In the genomic region with DNA sequence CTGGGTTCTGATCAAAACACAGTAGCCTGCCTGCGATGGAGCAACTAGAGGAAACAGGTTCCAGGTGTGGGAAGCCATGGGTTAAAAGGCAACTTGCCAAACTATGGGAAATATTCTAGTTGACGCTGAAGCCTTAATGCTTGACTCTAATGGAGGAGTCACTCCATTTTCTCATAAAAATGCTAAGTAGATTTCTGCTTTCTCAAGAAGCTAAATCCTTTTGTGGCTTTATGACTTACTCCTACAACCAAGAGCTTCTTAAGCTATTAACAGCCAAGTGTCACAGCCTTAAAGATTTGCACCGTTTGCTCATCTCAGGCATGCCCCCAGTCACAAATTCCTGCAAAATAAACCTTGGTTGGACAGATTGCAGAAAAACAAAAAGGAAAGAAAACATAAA, we compare ENCODE assay signal across 16 cellular contexts. TPM values are rescaled to one million over a fixed set of nuclear protein-coding genes. Genes with fewer than 3 reads are reported as not detected.
DNase-seq lines count a peak whose midpoint lies in the region; ATAC-seq and TF ChIP-seq lines count a peak whose summit lies in the region.
"Had no signal": no experiment of that assay in that cellular context is flagged by ENCODE, and none has a peak within 500 bp of the region (broad histone marks: within the 10 kb centered on the region; RNA-seq: fewer than 3 reads in every experiment).

No MANE protein-coding gene starts in this region.

- H3K4me3 ChIP-seq in esophagus muscularis mucosa: no peak overlapping the region
- H3K4me3 ChIP-seq: hepatocyte had no signal

- TF ChIP-seq EP300 in esophagus muscularis mucosa (IDR thresholded peaks at IDR 0.05): no peak

- ATAC-seq in activated CD8-positive, alpha-beta T cell treated with anti-CD3 and anti-CD28 coated beads, Interleukin-2, amount 10 ng/mL, durations not matched to agents 7 days and 5 days: no peak
- no peak for ATAC-seq in natural killer cell

- no peak overlapping the region for H3K27ac ChIP-seq in esophagus muscularis mucosa (replicated peaks in 1 of 4)
- H3K27ac ChIP-seq: hepatocyte, WERI-Rb-1 had no signal

- WGBS in esophagus muscularis mucosa: 91% methylated on average over 3 of the region's 3 CpGs

- peaks cover 32% of the 10 kb centered on the region for H3K36me3 Mint-ChIP-seq in activated CD4-positive, alpha-beta T cell treated with anti-CD3 and anti-CD28 coated beads, Interleukin-2, amount 10 ng/mL, durations not matched to agents 24 days and 14 days (ENCODE audit: low read depth)
- H3K36me3 Mint-ChIP-seq in activated CD8-positive, alpha-beta T cell treated with anti-CD3 and anti-CD28 coated beads, Interleukin-2, amount 10 ng/mL, durations not matched to agents 7 days and 5 days (ENCODE audit: low read depth): peaks cover 53% of the 10 kb centered on the region
- no peaks in the 10 kb centered on the region for H3K36me3 Mint-ChIP-seq in natural killer cell

- H3K27me3 Mint-ChIP-seq in activated CD4-positive, alpha-beta T cell treated with anti-CD3 and anti-CD28 coated beads, Interleukin-2, amount 10 ng/mL, durations not matched to agents 24 days and 14 days: no peaks in the 10 kb centered on the region
- H3K27me3 Mint-ChIP-seq in activated CD8-positive, alpha-beta T cell treated with anti-CD3 and anti-CD28 coated beads, Interleukin-2, amount 10 ng/mL, durations not matched to agents 7 days and 5 days (ENCODE audit: low read depth): no peaks in the 10 kb centered on the region
- H3K27me3 Mint-ChIP-seq in natural killer cell (ENCODE audit: low read depth in 2 of 2): no peaks in the 10 kb centered on the region

- H3K9me3 Mint-ChIP-seq in activated CD4-positive, alpha-beta T cell treated with anti-CD3 and anti-CD28 coated beads, Interleukin-2, amount 10 ng/mL, durations not matched to agents 24 days and 14 days: peaks cover 4% of the 10 kb centered on the region
- H3K9me3 Mint-ChIP-seq in activated CD8-positive, alpha-beta T cell treated with anti-CD3 and anti-CD28 coated beads, Interleukin-2, amount 10 ng/mL, durations not matched to agents 7 days and 5 days (ENCODE audit: insufficient read depth): peaks cover 6% of the 10 kb centered on the region
- H3K9me3 Mint-ChIP-seq in natural killer cell: no peaks in the 10 kb centered on the region

- H3K4me1 ChIP-seq in esophagus muscularis mucosa: peaks cover 5 to 44% (median 37%) of the 10 kb centered on the region in 4 donors

- no peaks in the 10 kb centered on the region for H3K36me3 ChIP-seq in esophagus muscularis mucosa
- H3K36me3 ChIP-seq: WERI-Rb-1 had no signal

- H3K9me3 ChIP-seq in esophagus muscularis mucosa: no peaks in the 10 kb centered on the region

- no peak for TF ChIP-seq POLR2A in esophagus muscularis mucosa (IDR thresholded peaks at IDR 0.05; ENCODE audit: low read depth)

- no peak for TF ChIP-seq CTCF in natural killer cell (IDR thresholded peaks at IDR 0.05)
- TF ChIP-seq CTCF in esophagus muscularis mucosa (IDR thresholded peaks at IDR 0.05): no peak

- peak overlapping the region; percentile 24 for H3K4me3 Mint-ChIP-seq in activated CD4-positive, alpha-beta T cell treated with anti-CD3 and anti-CD28 coated beads, Interleukin-2, amount 10 ng/mL, durations not matched to agents 24 days and 14 days
- no peak overlapping the region for H3K4me3 Mint-ChIP-seq in activated CD8-positive, alpha-beta T cell treated with anti-CD3 and anti-CD28 coated beads, Interleukin-2, amount 10 ng/mL, durations not matched to agents 7 days and 5 days
- peak overlapping the region; percentile 45 for H3K4me3 Mint-ChIP-seq in natural killer cell
- H3K4me3 Mint-ChIP-seq: endodermal cell had no signal

- CTCF ChIA-PET in activated CD8-positive, alpha-beta T cell treated with anti-CD3 and anti-CD28 coated beads, Interleukin-2, amount 10 ng/mL, durations not matched to agents 7 days and 5 days (lab: Charles Lee): interaction anchor here (0.8 to 1.8 kb wide), 7 partner anchors 8 to 94 kb away, joined by 3 to 7 read pairs (median 3); no protein-coding TSS in a partner anchor

- no peaks in the 10 kb centered on the region for H3K27me3 ChIP-seq in esophagus muscularis mucosa
- H3K27me3 ChIP-seq: hepatocyte had no signal

- peak overlapping the region; percentile 77 for H3K27ac Mint-ChIP-seq in activated CD4-positive, alpha-beta T cell treated with anti-CD3 and anti-CD28 coated beads, Interleukin-2, amount 10 ng/mL, durations not matched to agents 24 days and 14 days
- peak overlapping the region; percentile 22 for H3K27ac Mint-ChIP-seq in activated CD8-positive, alpha-beta T cell treated with anti-CD3 and anti-CD28 coated beads, Interleukin-2, amount 10 ng/mL, durations not matched to agents 7 days and 5 days
- peak overlapping the region; percentile 92 to 94 for H3K27ac Mint-ChIP-seq in natural killer cell
- H3K27ac Mint-ChIP-seq: endodermal cell had no signal

- DNase-seq in activated CD4-positive, alpha-beta T cell treated with anti-CD3 and anti-CD28 coated beads, Interleukin-2, amount 10 ng/mL, durations not matched to agents 24 days and 14 days: no peak
- DNase-seq in activated CD4-positive, alpha-beta T cell treated with anti-CD3 and anti-CD28 coated beads for 1 hour: no peak
- peak; percentile 15 for DNase-seq in EH (ENCODE audit: low read depth)
- DNase-seq in activated CD8-positive, alpha-beta T cell treated with anti-CD3 and anti-CD28 coated beads, Interleukin-2, amount 10 ng/mL, durations not matched to agents 7 days and 5 days: no peak
- no peak for DNase-seq in natural killer cell
- no peak for DNase-seq in NCI-H2196 (lab: John Stamatoyannopoulos, UW; ENCODE audit: unreplicated experiment)
- DNase-seq in CD1c-positive myeloid dendritic cell (ENCODE audit: extremely low spot score): no peak
- no peak for DNase-seq in esophagus muscularis mucosa (ENCODE audit: extremely low spot score)
- DNase-seq: ACHN; amniotic stem cell; central memory CD4-positive, alpha-beta T cell; endodermal cell; kidney; NK-92 treated with Interleukin-12 subunit alpha and Interleukin-12 subunit beta, amount 100 ng/mL, for 24 hours; WERI-Rb-1 had no signal

- peaks cover 69% of the 10 kb centered on the region for H3K4me1 Mint-ChIP-seq in activated CD4-positive, alpha-beta T cell treated with anti-CD3 and anti-CD28 coated beads, Interleukin-2, amount 10 ng/mL, durations not matched to agents 24 days and 14 days
- peaks cover 83% of the 10 kb centered on the region for H3K4me1 Mint-ChIP-seq in activated CD8-positive, alpha-beta T cell treated with anti-CD3 and anti-CD28 coated beads, Interleukin-2, amount 10 ng/mL, durations not matched to agents 7 days and 5 days (ENCODE audit: low read depth)
- peaks cover 88 to 89% of the 10 kb centered on the region in 2 donors for H3K4me1 Mint-ChIP-seq in natural killer cell

- intact Hi-C loops in activated CD4-positive, alpha-beta T cell treated with anti-CD3 and anti-CD28 coated beads, Interleukin-2, amount 10 ng/mL, durations not matched to agents 24 days and 14 days (cut with micrococcal nuclease): no loop called here
- intact Hi-C loops in natural killer cell (cut with micrococcal nuclease): no loop called here
- intact Hi-C loops in esophagus muscularis mucosa (cut with DNase I): no loop called here

- POLR2A ChIA-PET in activated CD8-positive, alpha-beta T cell treated with anti-CD3 and anti-CD28 coated beads, Interleukin-2, amount 10 ng/mL, durations not matched to agents 7 days and 5 days (lab: Charles Lee): interaction anchor here (0.6 to 4.8 kb wide), 6 partner anchors 9 to 86 kb away, joined by 3 to 40 read pairs (median 4); a partner anchor contains a TSS

RNA-seq across cellular contexts. Expression of a gene that starts 25.2 kb away (rescaled TPM):
- total RNA-seq in activated CD4-positive, alpha-beta T cell treated with anti-CD3 and anti-CD28 coated beads, Interleukin-2, amount 10 ng/mL, durations not matched to agents 24 days and 14 days: 130 and 147 TPM in 2 replicates
- total RNA-seq in activated CD8-positive, alpha-beta T cell treated with anti-CD3 and anti-CD28 coated beads, Interleukin-2, amount 10 ng/mL, durations not matched to agents 7 days and 5 days: 100 to 1,000 TPM; 188 to 224 TPM
- 100 to 1,000 TPM; 252 to 376 (median 311) TPM for total RNA-seq in natural killer cell
- 10 to 100 TPM; 41.4 to 76.6 (median 48.1) TPM for total RNA-seq in esophagus muscularis mucosa

Comparison
In these comparisons a context has a peak if more than half of its experiments do, and no peak if none do; other contexts are left out.
1. H3K27ac Mint-ChIP-seq: peak in every context shown above with its lines; median percentile 93 in natural killer cell; 77 in activated CD4-positive, alpha-beta T cell treated with anti-CD3 and anti-CD28 coated beads, Interleukin-2, amount 10 ng/mL, durations not matched to agents 24 days and 14 days; 22 in activated CD8-positive, alpha-beta T cell treated with anti-CD3 and anti-CD28 coated beads, Interleukin-2, amount 10 ng/mL, durations not matched to agents 7 days and 5 days.